Comparison of ENCODE assay signal across 14 cellular contexts in the genomic region with DNA sequence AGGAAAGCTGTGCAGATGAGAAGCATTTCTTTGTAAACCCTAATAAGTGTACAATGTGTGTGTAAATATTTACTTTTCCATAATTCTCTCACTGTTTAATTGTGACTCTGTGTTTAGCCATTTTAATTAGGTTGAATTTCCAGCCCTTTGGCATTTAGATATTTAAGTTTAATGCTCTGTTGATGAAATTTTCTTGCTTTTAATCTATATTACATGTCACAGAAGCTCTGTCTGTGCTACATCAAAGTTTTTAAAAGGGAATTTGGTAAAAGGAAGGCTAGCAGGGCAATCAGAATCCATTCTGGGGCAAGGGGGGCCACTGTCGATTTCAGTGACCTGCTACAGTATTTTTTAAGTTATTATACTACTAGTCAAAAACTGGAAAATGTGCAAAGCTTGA.
DNase-seq lines count a peak whose midpoint lies in the region; ATAC-seq and TF ChIP-seq lines count a peak whose summit lies in the region.
"Had no signal": no experiment of that assay in that cellular context is flagged by ENCODE, and none has a peak within 500 bp of the region (broad histone marks: within the 10 kb centered on the region; RNA-seq: fewer than 3 reads in every experiment).

No MANE protein-coding gene starts in this region.

- no peak overlapping the region for H3K4me3 Mint-ChIP-seq in nephron
- H3K4me3 Mint-ChIP-seq: B cell; CD4-positive, alpha-beta memory T cell had no signal

- CTCF ChIA-PET in HEK293 (lab: Yijun Ruan, JAX): no interaction called here

- H3K9me3 Mint-ChIP-seq in nephron: no peaks in the 10 kb centered on the region

- no peak for TF ChIP-seq POLR2A in uterus (IDR thresholded peaks at IDR 0.05)

- intact Hi-C loops in uterus (cut with DNase I; ENCODE audit: low total_unique reads): no loop called here

- H3K27ac Mint-ChIP-seq in nephron: peak overlapping the region; percentile 33 to 94 (median 81)
- H3K27ac Mint-ChIP-seq: B cell had no signal

- TF ChIP-seq CTCF in HEK293 (tag by site-specific recombination; IDR thresholded peaks at IDR 0.05) (no peak), nephron (IDR thresholded peaks at IDR 0.05; ENCODE audit: unreplicated experiment in 3 of 3) (no peak), uterus (IDR thresholded peaks at IDR 0.05) (no peak)

- H3K36me3 Mint-ChIP-seq in nephron (ENCODE audit: low read depth): no peaks in the 10 kb centered on the region
- H3K36me3 Mint-ChIP-seq: CD4-positive, alpha-beta memory T cell had no signal

- DNase-seq in NCI-H1417 (lab: John Stamatoyannopoulos, UW) (peak in 2 of 3 experiments; percentile 17 to 66), uterus (no peak), left lobe of liver (ENCODE audit: low spot score) (no peak), dedifferentiated amniotic fluid mesenchymal stem cell (ENCODE audit: extremely low spot score) (no peak)
- DNase-seq: CD4-positive, alpha-beta memory T cell; DMS79; GM23248 had no signal

- no peak for ATAC-seq in SK-N-SH treated with all-trans-retinoic acid at 6 μM for 48 hours
- no peak for ATAC-seq in left lobe of liver
- ATAC-seq: GM12878, HCT116 had no signal

- no peak overlapping the region for H3K27ac ChIP-seq in HEK293 (ENCODE audit: extremely low read depth, low read depth, low read length)
- H3K27ac ChIP-seq in uterus: no peak overlapping the region
- H3K27ac ChIP-seq: C4-2B, GM23248 had no signal

- H3K4me1 ChIP-seq in HEK293 (ENCODE audit: control insufficient read depth, insufficient read depth, low read length) (peaks cover 8% of the 10 kb centered on the region), uterus (no peaks in the 10 kb centered on the region)

- H3K27me3 Mint-ChIP-seq in nephron (ENCODE audit: low read depth): no peaks in the 10 kb centered on the region
- H3K27me3 Mint-ChIP-seq: CD4-positive, alpha-beta memory T cell had no signal

- H3K4me3 ChIP-seq in HEK293 (ENCODE audit: low read depth, low read length): no peak overlapping the region
- no peak overlapping the region for H3K4me3 ChIP-seq in uterus
- H3K4me3 ChIP-seq: GM12878, GM23248 had no signal

- no peaks in the 10 kb centered on the region for H3K27me3 ChIP-seq in uterus

- POLR2A ChIA-PET in HEK293 (lab: Yijun Ruan, JAX): no interaction called here

- H3K4me1 Mint-ChIP-seq in nephron: peaks cover 34% of the 10 kb centered on the region
- H3K4me1 Mint-ChIP-seq: B cell; CD4-positive, alpha-beta memory T cell had no signal

- H3K36me3 ChIP-seq in HEK293 (ENCODE audit: control insufficient read depth in 2 of 2, insufficient read depth in 1 of 2, low read length in 2 of 2): no peaks in the 10 kb centered on the region
- no peaks in the 10 kb centered on the region for H3K36me3 ChIP-seq in uterus

- no peaks in the 10 kb centered on the region for H3K9me3 ChIP-seq in HEK293 (ENCODE audit: control insufficient read depth, insufficient read depth, low read depth, low read length)
- no peaks in the 10 kb centered on the region for H3K9me3 ChIP-seq in uterus

TF ChIP-seq in HEK293, 187 proteins besides CTCF, POLR2A, EP300 and RAD21 (continues in another document):
- TF ChIP-seq ZNF677 (tag by site-specific recombination; IDR thresholded peaks at IDR 0.05) (no peak), PRDM6 (tag by site-specific recombination; IDR thresholded peaks at IDR 0.05) (0 out of 2 replicates have a peak, but pooled peaks have one; percentile 34), ZSCAN4 (tag by site-specific recombination; IDR thresholded peaks at IDR 0.05) (no peak), REPIN1 (tag by site-specific recombination; IDR thresholded peaks at IDR 0.05; ENCODE audit: low read depth) (no peak)
- TF ChIP-seq, protein P1, sequence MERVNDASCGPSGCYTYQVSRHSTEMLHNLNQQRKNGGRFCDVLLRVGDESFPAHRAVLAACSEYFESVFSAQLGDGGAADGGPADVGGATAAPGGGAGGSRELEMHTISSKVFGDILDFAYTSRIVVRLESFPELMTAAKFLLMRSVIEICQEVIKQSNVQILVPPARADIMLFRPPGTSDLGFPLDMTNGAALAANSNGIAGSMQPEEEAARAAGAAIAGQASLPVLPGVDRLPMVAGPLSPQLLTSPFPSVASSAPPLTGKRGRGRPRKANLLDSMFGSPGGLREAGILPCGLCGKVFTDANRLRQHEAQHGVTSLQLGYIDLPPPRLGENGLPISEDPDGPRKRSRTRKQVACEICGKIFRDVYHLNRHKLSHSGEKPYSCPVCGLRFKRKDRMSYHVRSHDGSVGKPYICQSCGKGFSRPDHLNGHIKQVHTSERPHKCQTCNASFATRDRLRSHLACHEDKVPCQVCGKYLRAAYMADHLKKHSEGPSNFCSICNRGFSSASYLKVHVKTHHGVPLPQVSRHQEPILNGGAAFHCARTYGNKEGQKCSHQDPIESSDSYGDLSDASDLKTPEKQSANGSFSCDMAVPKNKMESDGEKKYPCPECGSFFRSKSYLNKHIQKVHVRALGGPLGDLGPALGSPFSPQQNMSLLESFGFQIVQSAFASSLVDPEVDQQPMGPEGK (tag by site-specific recombination; IDR thresholded peaks at IDR 0.05): no peak

TF ChIP-seq in SK-N-SH treated with all-trans-retinoic acid at 6 μM for 48 hours, 23 proteins besides CTCF, POLR2A, EP300 and RAD21 (continues in another document):
- no peak for TF ChIP-seq ARNTL (CRISPR knock-in tag; IDR thresholded peaks at IDR 0.05; ENCODE audit: borderline replicate concordance, low read depth)
- TF ChIP-seq TOX (CRISPR knock-in tag; IDR thresholded peaks at IDR 0.05; ENCODE audit: borderline replicate concordance): no peak
- TF ChIP-seq SNAI2 (CRISPR knock-in tag; IDR thresholded peaks at IDR 0.05): 0 out of 2 replicates have a peak, but pooled peaks have one; percentile 46
- peak; percentile 36; the same call in 1 of the 2 replicates for TF ChIP-seq ZNF8 (CRISPR knock-in tag; IDR thresholded peaks at IDR 0.05)
- TF ChIP-seq CSDC2 (CRISPR knock-in tag; IDR thresholded peaks at IDR 0.05): no peak
- TF ChIP-seq OSR1 (CRISPR knock-in tag; IDR thresholded peaks at IDR 0.05): no peak
- no peak for TF ChIP-seq ZFP3 (CRISPR knock-in tag; IDR thresholded peaks at IDR 0.05)
- 0 out of 2 replicates have a peak, but pooled peaks have one; percentile 27 for TF ChIP-seq ZNF565 (CRISPR knock-in tag; conservative IDR thresholded peaks at IDR 0.05; ENCODE audit: low read depth)
- TF ChIP-seq GLIS3 (CRISPR knock-in tag; IDR thresholded peaks at IDR 0.05): peak; percentile 81; the same call in 1 of the 2 replicates
- peak; percentile 79; the same call in 1 of the 2 replicates for TF ChIP-seq ESRRG (CRISPR knock-in tag; IDR thresholded peaks at IDR 0.05)
- TF ChIP-seq, protein P2, sequence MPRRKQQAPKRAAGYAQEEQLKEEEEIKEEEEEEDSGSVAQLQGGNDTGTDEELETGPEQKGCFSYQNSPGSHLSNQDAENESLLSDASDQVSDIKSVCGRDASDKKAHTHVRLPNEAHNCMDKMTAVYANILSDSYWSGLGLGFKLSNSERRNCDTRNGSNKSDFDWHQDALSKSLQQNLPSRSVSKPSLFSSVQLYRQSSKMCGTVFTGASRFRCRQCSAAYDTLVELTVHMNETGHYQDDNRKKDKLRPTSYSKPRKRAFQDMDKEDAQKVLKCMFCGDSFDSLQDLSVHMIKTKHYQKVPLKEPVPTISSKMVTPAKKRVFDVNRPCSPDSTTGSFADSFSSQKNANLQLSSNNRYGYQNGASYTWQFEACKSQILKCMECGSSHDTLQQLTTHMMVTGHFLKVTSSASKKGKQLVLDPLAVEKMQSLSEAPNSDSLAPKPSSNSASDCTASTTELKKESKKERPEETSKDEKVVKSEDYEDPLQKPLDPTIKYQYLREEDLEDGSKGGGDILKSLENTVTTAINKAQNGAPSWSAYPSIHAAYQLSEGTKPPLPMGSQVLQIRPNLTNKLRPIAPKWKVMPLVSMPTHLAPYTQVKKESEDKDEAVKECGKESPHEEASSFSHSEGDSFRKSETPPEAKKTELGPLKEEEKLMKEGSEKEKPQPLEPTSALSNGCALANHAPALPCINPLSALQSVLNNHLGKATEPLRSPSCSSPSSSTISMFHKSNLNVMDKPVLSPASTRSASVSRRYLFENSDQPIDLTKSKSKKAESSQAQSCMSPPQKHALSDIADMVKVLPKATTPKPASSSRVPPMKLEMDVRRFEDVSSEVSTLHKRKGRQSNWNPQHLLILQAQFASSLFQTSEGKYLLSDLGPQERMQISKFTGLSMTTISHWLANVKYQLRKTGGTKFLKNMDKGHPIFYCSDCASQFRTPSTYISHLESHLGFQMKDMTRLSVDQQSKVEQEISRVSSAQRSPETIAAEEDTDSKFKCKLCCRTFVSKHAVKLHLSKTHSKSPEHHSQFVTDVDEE (CRISPR knock-in tag; IDR thresholded peaks at IDR 0.05): peak; percentile 94
- TF ChIP-seq CREB5 (CRISPR knock-in tag; IDR thresholded peaks at IDR 0.05; ENCODE audit: low read depth): peak; percentile 75
- TF ChIP-seq ZNF70 (CRISPR knock-in tag; IDR thresholded peaks at IDR 0.05): peak; percentile 29; the same call in 1 of the 2 replicates
- peak; percentile 93 for TF ChIP-seq ISL1 (CRISPR knock-in tag; IDR thresholded peaks at IDR 0.05)
- TF ChIP-seq RARB (CRISPR knock-in tag; IDR thresholded peaks at IDR 0.05): no peak
- no peak for TF ChIP-seq ZFP30 (CRISPR knock-in tag; IDR thresholded peaks at IDR 0.05)
- TF ChIP-seq ZC3H10 (CRISPR knock-in tag; IDR thresholded peaks at IDR 0.05): no peak

Comparison
In these comparisons a context has a peak if more than half of its experiments do, and no peak if none do; other contexts are left out.
1. DNase-seq: peak in NCI-H1417 (2 of 3); none in uterus (0 of 2), left lobe of liver (single experiment) and dedifferentiated amniotic fluid mesenchymal stem cell (single experiment).